In the genomic region with DNA sequence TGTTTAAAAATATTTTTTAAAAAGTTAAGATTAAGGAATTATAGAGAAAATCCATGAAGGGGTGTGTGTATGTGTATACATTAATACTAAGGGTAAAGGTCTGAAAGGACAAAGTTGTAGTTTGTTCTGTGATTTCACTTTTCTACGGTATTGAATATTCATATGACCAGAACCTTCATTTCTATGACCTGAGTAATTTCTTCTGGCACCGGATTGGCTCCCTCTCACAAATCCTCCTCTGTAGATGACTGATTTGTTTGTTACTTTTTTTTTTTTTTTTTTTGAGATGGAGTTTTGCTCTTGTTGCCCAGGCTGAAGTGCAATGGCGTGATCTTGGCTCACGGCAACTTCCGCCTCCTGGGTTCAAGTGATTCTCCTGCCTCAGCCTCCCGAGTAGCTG, we compare ENCODE assay signal across 20 cellular contexts.
"Had no signal": no experiment of that assay in that cellular context is flagged by ENCODE, and none has a peak within 500 bp of the region (broad histone marks: within the 10 kb centered on the region; RNA-seq: fewer than 3 reads in every experiment).

No MANE protein-coding gene starts in this region.

- DNase-seq: activated CD4-positive, alpha-beta T cell treated with anti-CD3 and anti-CD28 coated beads for 4 hours; activated CD4-positive, alpha-beta T cell treated with anti-CD3 and anti-CD28 coated beads, Interleukin-2, amount 50 U/mL, for 4 hours; activated naive CD4-positive, alpha-beta T cell; activated T-cell treated with anti-CD3 and anti-CD28 coated beads for 4 hours; activated T-cell treated with anti-CD3 and anti-CD28 coated beads, Interleukin-2, amount 50 U/mL, for 72 hours; aorta; central memory CD4-positive, alpha-beta T cell; endodermal cell; hippocampal formation; kidney; left colon; midbrain; naive thymus-derived CD8-positive, alpha-beta T cell; nucleus accumbens; psoas muscle; stimulated activated CD4-positive, alpha-beta T cell treated with anti-CD3 and anti-CD28 coated beads, Interleukin-15, amount 100 ng/mL, for 24 hours; stimulated activated CD4-positive, alpha-beta T cell treated with anti-CD3 and anti-CD28 coated beads, Interleukin-2, amount 100 ng/mL, for 24 hours; stimulated activated naive B cell treated with anti-CD40 and anti-IgM and Interleukin-4, amounts not matched to agents 10 μg/mL and 1 μg/mL and 100 μg/mL, for 72 hours; tibial artery had no signal

- ATAC-seq: activated naive CD4-positive, alpha-beta T cell treated with anti-CD3 and anti-CD28 coated beads, Interleukin-2, amount 50 U/mL, for 72 hours; activated T-cell treated with anti-CD3 and anti-CD28 coated beads, Interleukin-2, amount 50 U/mL, for 72 hours; naive thymus-derived CD8-positive, alpha-beta T cell; psoas muscle; stimulated activated naive B cell treated with anti-CD40 and anti-IgM and Interleukin-4, amounts not matched to agents 10 μg/mL and 1 μg/mL and 100 μg/mL, for 72 hours had no signal
